23 cellular contexts compared by ENCODE assay signal in genomic region chr7:41538810-41539724, GRCh38.
DNase-seq lines count a peak whose midpoint lies in the region; ATAC-seq and TF ChIP-seq lines count a peak whose summit lies in the region.
"Had no signal": no experiment of that assay in that cellular context is flagged by ENCODE, and none has a peak within 500 bp of the region (broad histone marks: within the 10 kb centered on the region; RNA-seq: fewer than 3 reads in every experiment).

No MANE protein-coding gene starts in this region.

- ATAC-seq in Right ventricle myocardium inferior: no peak
- ATAC-seq: activated T-helper 17 cell treated with anti-CD3 and anti-CD28 coated beads, Interleukin-2, amount 50 U/mL, for 72 hours; naive thymus-derived CD4-positive, alpha-beta T cell; upper lobe of right lung had no signal

- peak; percentile 30 to 57 for DNase-seq in cardiac muscle cell (ENCODE audit: low read depth in 1 of 2, low spot score in 1 of 2)
- no peak for DNase-seq in Right ventricle myocardium inferior (ENCODE audit: missing footprints)
- peak; percentile 18 to 36 for DNase-seq in cardiac fibroblast (ENCODE audit: low read depth in 2 of 2)
- peak; percentile 6 for DNase-seq in stromal cell of bone marrow (ENCODE audit: low read depth)
- DNase-seq in activated effector memory CD4-positive, alpha-beta T cell treated with Interleukin-2 at 50 U/mL for 16 hours: no peak
- DNase-seq in NCI-H1105 treated with DMSO at 0.1 percent for 48 hours (lab: John Stamatoyannopoulos, UW): no peak
- DNase-seq in stimulated activated CD4-positive, alpha-beta T cell treated with anti-CD3 and anti-CD28 coated beads, Interleukin-2, amount 100 ng/mL, for 48 hours: no peak
- DNase-seq: 8988T; activated naive CD8-positive, alpha-beta T cell treated with anti-CD3 and anti-CD28 coated beads, Interleukin-2, amount 10 ng/mL, durations not matched to agents 7 days and 5 days; caudate nucleus; erythroblast; glutamatergic neuron; islet precursor cell; naive thymus-derived CD4-positive, alpha-beta T cell; NCI-H2107; NCI-H524; posterior cingulate gyrus; stimulated activated CD4-positive, alpha-beta T cell treated with anti-CD3 and anti-CD28 coated beads, Interleukin-4, amount 100 ng/mL, for 4 hours; upper lobe of right lung had no signal

- H3K4me1 ChIP-seq in cardiac muscle cell (ENCODE audit: low read depth) (peaks cover 7% of the 10 kb centered on the region), iPS-20b (ENCODE audit: insufficient read depth, low read length) (peaks cover 14% of the 10 kb centered on the region; the same call in 1 of the 2 replicates)
- H3K4me1 ChIP-seq: upper lobe of right lung had no signal

- no peak for TF ChIP-seq CTCF in cardiac muscle cell (IDR thresholded peaks at IDR 0.05; ENCODE audit: low read depth, low read length)
- TF ChIP-seq CTCF in cardiac fibroblast (IDR thresholded peaks at IDR 0.05; ENCODE audit: low read depth, low read length): no peak

- H3K36me3 ChIP-seq in cardiac muscle cell (no peaks in the 10 kb centered on the region), iPS-20b (ENCODE audit: insufficient read depth, low read depth, low read length) (no peaks in the 10 kb centered on the region)
- H3K36me3 ChIP-seq: upper lobe of right lung had no signal

- H3K9ac ChIP-seq in iPS-20b (ENCODE audit: low read depth, low read length): peak overlapping the region; percentile 30; the same call in 1 of the 2 replicates
- H3K9ac ChIP-seq: KMS-11 had no signal

- intact Hi-C loops in Right ventricle myocardium inferior (cut with DNase I): no loop called here

- H3K9me3 ChIP-seq in cardiac muscle cell (ENCODE audit: low read depth): no peaks in the 10 kb centered on the region
- H3K9me3 ChIP-seq in iPS-20b (ENCODE audit: insufficient read depth, low read depth, low read length): no peaks in the 10 kb centered on the region
- H3K9me3 ChIP-seq: upper lobe of right lung had no signal

- H3K4me3 ChIP-seq in cardiac muscle cell (no peak overlapping the region), cardiac fibroblast (replicated peaks in 1 of 2; ENCODE audit: low read depth in 2 of 2, low read length in 2 of 2) (no peak overlapping the region), iPS-20b (ENCODE audit: low read length) (peak overlapping the region; percentile 2; the same call in 1 of the 2 replicates)
- H3K4me3 ChIP-seq: skin epidermis, upper lobe of right lung had no signal

- no peaks in the 10 kb centered on the region for H3K27me3 ChIP-seq in cardiac muscle cell
- H3K27me3 ChIP-seq in iPS-20b (ENCODE audit: insufficient read depth, low read length): no peaks in the 10 kb centered on the region
- H3K27me3 ChIP-seq: upper lobe of right lung had no signal

- H3K27ac ChIP-seq in cardiac muscle cell: no peak overlapping the region
- H3K27ac ChIP-seq in iPS-20b (ENCODE audit: low read length): peak overlapping the region; percentile 29
- H3K27ac ChIP-seq: KMS-11, skin epidermis, upper lobe of right lung had no signal

Comparison
In these comparisons a context has a peak if more than half of its experiments do, and no peak if none do; other contexts are left out.
1. DNase-seq: peak in cardiac muscle cell (2 of 2), cardiac fibroblast (2 of 2) and stromal cell of bone marrow (single experiment); none in Right ventricle myocardium inferior (single experiment), activated effector memory CD4-positive, alpha-beta T cell treated with Interleukin-2 at 50 U/mL for 16 hours (single experiment), NCI-H1105 treated with DMSO at 0.1 percent for 48 hours (single experiment) and stimulated activated CD4-positive, alpha-beta T cell treated with anti-CD3 and anti-CD28 coated beads, Interleukin-2, amount 100 ng/mL, for 48 hours (0 of 2).